Comparison of ENCODE assay signal across 8 cellular contexts in genomic region chr3:197654082-197654996, GRCh38.
DNase-seq lines count a peak whose midpoint lies in the region; ATAC-seq and TF ChIP-seq lines count a peak whose summit lies in the region.
"Not testable (repeated sequence)": the region's sequence is repeated elsewhere in the genome, so short reads cannot be mapped to it uniquely, and the experiment has no call there.

No MANE protein-coding gene starts in this region.

- H3K4me1 ChIP-seq in OCI-LY3 (ENCODE audit: low read length) = peaks cover 12% of the 10 kb centered on the region
- not testable (repeated sequence) for H3K4me1 ChIP-seq in esophagus (ENCODE audit: control insufficient read depth in 2 of 2, insufficient read depth in 2 of 2, low read length in 1 of 2)

- H3K9me3 Mint-ChIP-seq in activated T-cell treated with anti-CD3 and anti-CD28 coated beads, Interleukin-2, amount 50 U/mL, for 24 hours; mesothelial cell of epicardium: not testable (repeated sequence)

- 5% methylated on average over 15 to 20 of the region's 101 CpGs for WGBS in esophagus, 2 donors

- H3K36me3 Mint-ChIP-seq in activated T-cell treated with anti-CD3 and anti-CD28 coated beads, Interleukin-2, amount 50 U/mL, for 24 hours (ENCODE audit: low read depth); mesothelial cell of epicardium: not testable (repeated sequence)

- peak; percentile 8 for DNase-seq in Caki2 (ENCODE audit: low read depth)
- DNase-seq in activated T-cell treated with anti-CD3 and anti-CD28 coated beads, Interleukin-2, amount 50 U/mL, for 24 hours = peak; percentile 77
- DNase-seq in mesothelial cell of epicardium (ENCODE audit: low spot score in 2 of 2, unreplicated experiment in 2 of 2) = not testable (repeated sequence)
- DNase-seq in stimulated activated CD4-positive, alpha-beta T cell treated with anti-CD3 and anti-CD28 coated beads, Interleukin-4, amount 100 ng/mL, for 4 hours = peak; percentile 23 to 40

- not testable (repeated sequence) for H3K79me2 ChIP-seq in OCI-LY3 (ENCODE audit: low read length)

- H3K4me2 ChIP-seq in OCI-LY3 (ENCODE audit: low read length) = peak overlapping the region; percentile 50; the same call in 1 of the 2 replicates

- peak; percentile 82 for ATAC-seq in GM21360 (IDR thresholded peaks at IDR 0.05; ENCODE audit: unreplicated experiment)
- ATAC-seq in HG03045 (IDR thresholded peaks at IDR 0.05; ENCODE audit: unreplicated experiment) = peak; percentile 88

- H3K27ac ChIP-seq in OCI-LY3 (ENCODE audit: low read length) = not testable (repeated sequence)
- peak overlapping the region; percentile 82 to 86 for H3K27ac ChIP-seq in esophagus (ENCODE audit: low read depth in 2 of 2, low read length in 1 of 2)

- not testable (repeated sequence) for H3K9me3 ChIP-seq in OCI-LY3 (ENCODE audit: insufficient read depth, low read length); esophagus (ENCODE audit: control insufficient read depth in 2 of 2, insufficient read depth in 1 of 2, low read depth in 1 of 2, low read length in 1 of 2)

- not testable (repeated sequence) for H3K27me3 Mint-ChIP-seq in activated T-cell treated with anti-CD3 and anti-CD28 coated beads, Interleukin-2, amount 50 U/mL, for 24 hours; mesothelial cell of epicardium (ENCODE audit: low read depth)

- in situ Hi-C loops in Caki2 (cut with HindIII; ENCODE audit: low pct_unique_long_range_greater_than_20kb, low sequenced_read_pairs) = not testable (repeated sequence)

- H3K27me3 ChIP-seq in OCI-LY3 (ENCODE audit: low read depth, low read length); esophagus (ENCODE audit: control insufficient read depth in 1 of 2, insufficient read depth in 2 of 2, low read length in 2 of 2): not testable (repeated sequence)

- H3K4me3 ChIP-seq in OCI-LY3 (ENCODE audit: low read length) (peak overlapping the region; percentile 74), esophagus (ENCODE audit: low read depth in 1 of 2, low read length in 2 of 2) (peak overlapping the region; percentile 46 to 50)

- peaks cover 27% of the 10 kb centered on the region for H3K4me1 Mint-ChIP-seq in activated T-cell treated with anti-CD3 and anti-CD28 coated beads, Interleukin-2, amount 50 U/mL, for 24 hours (ENCODE audit: low read depth)
- not testable (repeated sequence) for H3K4me1 Mint-ChIP-seq in mesothelial cell of epicardium

- not testable (repeated sequence) for TF ChIP-seq CTCF in OCI-LY3 (IDR thresholded peaks at IDR 0.05; ENCODE audit: low read depth, low read length); mesothelial cell of epicardium (IDR thresholded peaks at IDR 0.05; ENCODE audit: unreplicated experiment)

- H3K36me3 ChIP-seq in OCI-LY3 (replicated peaks; ENCODE audit: low read depth, low read length); esophagus (ENCODE audit: control insufficient read depth in 2 of 2, insufficient read depth in 2 of 2, low read length in 1 of 2): not testable (repeated sequence)

- peak overlapping the region; percentile 41; the same call in 1 of the 2 replicates for H3K9ac ChIP-seq in OCI-LY3 (ENCODE audit: low read length)

- peak overlapping the region; percentile 78 for H3K4me3 Mint-ChIP-seq in activated T-cell treated with anti-CD3 and anti-CD28 coated beads, Interleukin-2, amount 50 U/mL, for 24 hours
- H3K4me3 Mint-ChIP-seq in mesothelial cell of epicardium = peak overlapping the region; percentile 53

- peak overlapping the region; percentile 79 for H3K27ac Mint-ChIP-seq in activated T-cell treated with anti-CD3 and anti-CD28 coated beads, Interleukin-2, amount 50 U/mL, for 24 hours
- H3K27ac Mint-ChIP-seq in mesothelial cell of epicardium = not testable (repeated sequence)

- H2AFZ ChIP-seq in OCI-LY3 (ENCODE audit: low read depth, low read length) = not testable (repeated sequence)

- not testable (repeated sequence) for H4K20me1 ChIP-seq in OCI-LY3 (ENCODE audit: insufficient read depth, low read length)
